In genomic region chr7:44985900-44986217, GRCh38 we compare ENCODE assay signal across 2 cellular contexts.
TF ChIP-seq lines count a peak whose summit lies in the region.

No MANE protein-coding gene starts in this region.

TF ChIP-seq in liver, 16 proteins besides CTCF, POLR2A, EP300 and RAD21 (continued from another document):
- TF ChIP-seq REST (IDR thresholded peaks at IDR 0.05), result no peak
- no peak for TF ChIP-seq EGR1 (IDR thresholded peaks at IDR 0.05; ENCODE audit: low read depth in 2 of 2)
- no peak for TF ChIP-seq YY1 (IDR thresholded peaks at IDR 0.05)
- no peak for TF ChIP-seq GABPA (IDR thresholded peaks at IDR 0.05 in 1 of 2, conservative IDR thresholded peaks at IDR 0.05 in 1 of 2)
- no peak for TF ChIP-seq FOXA1 (IDR thresholded peaks at IDR 0.05)
- TF ChIP-seq JUND (IDR thresholded peaks at IDR 0.05), result no peak
- no peak for TF ChIP-seq TAF1 (conservative IDR thresholded peaks at IDR 0.05)
- TF ChIP-seq RXRA (IDR thresholded peaks at IDR 0.05), result no peak
- TF ChIP-seq MAX (IDR thresholded peaks at IDR 0.05), result no peak
- TF ChIP-seq NR2F2 (IDR thresholded peaks at IDR 0.05), result no peak
- no peak for TF ChIP-seq HNF4G (IDR thresholded peaks at IDR 0.05)

TF ChIP-seq in HepG2, 621 proteins besides CTCF, POLR2A, EP300 and RAD21 (continued from another document):
- TF ChIP-seq ZBTB40 (IDR thresholded peaks at IDR 0.05) (no peak), ZBTB40 (CRISPR knock-in tag; IDR thresholded peaks at IDR 0.05) (no peak), NCOA1 (CRISPR knock-in tag; IDR thresholded peaks at IDR 0.05) (no peak), ISL2 (CRISPR knock-in tag; IDR thresholded peaks at IDR 0.05) (no peak), NBN (conservative IDR thresholded peaks at IDR 0.05) (no peak), SP1 (IDR thresholded peaks at IDR 0.05) (no peak), SP1 (CRISPR knock-in tag; IDR thresholded peaks at IDR 0.05) (no peak)
TF ChIP-seq in HepG2: peak in this region for 0.
